8 cellular contexts compared by ENCODE assay signal in the genomic region with DNA sequence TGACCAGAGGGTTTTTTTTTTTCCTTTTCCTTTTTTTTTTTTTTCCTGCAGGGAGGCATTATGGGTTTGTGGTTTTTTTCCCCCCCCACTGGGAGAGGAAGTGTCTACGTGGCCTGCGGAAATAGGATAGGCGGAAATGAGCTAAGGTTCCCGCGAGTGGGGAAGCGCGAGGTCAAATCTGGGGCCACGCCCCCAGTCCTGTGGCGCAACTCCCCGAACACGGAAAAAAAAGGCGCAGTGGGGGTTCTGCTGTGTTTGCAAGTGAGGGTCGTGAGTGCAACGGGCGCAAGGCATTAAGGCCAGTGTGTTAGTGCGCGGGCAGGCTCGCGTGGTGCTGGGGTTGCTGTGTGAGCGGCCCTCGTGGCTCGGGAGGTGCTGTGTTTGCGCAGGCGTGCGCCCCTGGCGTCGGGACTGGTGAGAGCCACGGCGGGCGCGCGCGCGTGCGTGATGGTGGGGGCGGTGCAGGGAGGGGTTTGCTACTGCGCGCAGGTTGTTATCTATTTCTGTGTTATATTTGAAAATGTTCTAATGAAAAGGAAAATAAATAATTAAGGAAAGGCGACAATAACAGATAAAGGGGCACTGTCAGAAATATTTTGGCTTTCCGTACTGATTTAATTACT. TPM values are rescaled to one million over a fixed set of nuclear protein-coding genes. Genes with fewer than 3 reads are reported as not detected.
DNase-seq lines count a peak whose midpoint lies in the region; ATAC-seq and TF ChIP-seq lines count a peak whose summit lies in the region.

No MANE protein-coding gene starts in this region.

- TSS peak; percentile 54 for BruUV-seq in PC-9 (replicated peaks; lab: Mats Ljungman, UMichigan)

- H3K9me3 ChIP-seq in PC-9 (ENCODE audit: insufficient read depth, low read depth), result no peaks in the 10 kb centered on the region
- no peaks in the 10 kb centered on the region for H3K9me3 ChIP-seq in gastroesophageal sphincter
- H3K9me3 ChIP-seq in neuronal stem cell (replicated peaks in 1 of 2; ENCODE audit: control insufficient read depth in 2 of 2, insufficient read depth in 1 of 2, low read depth in 1 of 2, low read length in 2 of 2), result no peaks in the 10 kb centered on the region
- H3K9me3 ChIP-seq in subcutaneous abdominal adipose tissue (ENCODE audit: control insufficient read depth in 5 of 5, low read length in 5 of 5), result no peaks in the 10 kb centered on the region

- no peaks in the 10 kb centered on the region for H3K79me1 ChIP-seq in neuronal stem cell (ENCODE audit: low read depth, low read length)

- no peak overlapping the region for H3K27ac Mint-ChIP-seq in activated T-helper 17 cell treated with anti-CD3 and anti-CD28 coated beads, Interleukin-2, amount 50 U/mL, for 72 hours

- no peak overlapping the region for H4K91ac ChIP-seq in neuronal stem cell (ENCODE audit: low read depth, low read length, poor library complexity)

- peak overlapping the region; percentile 77 for H3K4me2 ChIP-seq in PC-9
- H3K4me2 ChIP-seq in neuronal stem cell (ENCODE audit: insufficient read depth, low read length, poor library complexity, severe bottlenecking), result peak overlapping the region; percentile 66

- CTCF ChIA-PET in PC-9 (lab: Charles Lee), result interaction anchor here (0.7 to 1.0 kb wide), 2 partner anchors 20 to 58 kb away, joined by 4 to 11 read pairs; no protein-coding TSS in a partner anchor

- TF ChIP-seq CTCF in PC-9 (conservative IDR thresholded peaks at IDR 0.05) (peak; percentile 52), gastroesophageal sphincter (IDR thresholded peaks at IDR 0.05) (peak in 3 of 4 experiments; percentile 37 to 66 (median 61))

- peak; percentile 56 for ATAC-seq in GM21526 (IDR thresholded peaks at IDR 0.05; ENCODE audit: low FRiP score, unreplicated experiment)
- ATAC-seq in activated T-helper 17 cell treated with anti-CD3 and anti-CD28 coated beads, Interleukin-2, amount 50 U/mL, for 72 hours (replicated peaks), result peak; percentile 71
- ATAC-seq in gastroesophageal sphincter, result peak; percentile 85

- peaks cover 31% of the 10 kb centered on the region for H3K36me3 Mint-ChIP-seq in activated T-helper 17 cell treated with anti-CD3 and anti-CD28 coated beads, Interleukin-2, amount 50 U/mL, for 72 hours (ENCODE audit: low read depth)

- H3K27me3 Mint-ChIP-seq in activated T-helper 17 cell treated with anti-CD3 and anti-CD28 coated beads, Interleukin-2, amount 50 U/mL, for 72 hours, result no peaks in the 10 kb centered on the region

- H3K27me3 ChIP-seq in PC-9 (ENCODE audit: insufficient read depth, low read depth), result no peaks in the 10 kb centered on the region
- H3K27me3 ChIP-seq in gastroesophageal sphincter, result no peaks in the 10 kb centered on the region
- no peaks in the 10 kb centered on the region for H3K27me3 ChIP-seq in neuronal stem cell (ENCODE audit: control insufficient read depth in 3 of 3, insufficient read depth in 3 of 3, low read depth in 1 of 3, low read length in 3 of 3)
- peaks cover 0 to 5% (median 0%) of the 10 kb centered on the region in 5 donors for H3K27me3 ChIP-seq in subcutaneous abdominal adipose tissue (ENCODE audit: control insufficient read depth in 5 of 5, insufficient read depth in 4 of 5, low read length in 5 of 5)

- H3K4me1 ChIP-seq in PC-9 (replicated peaks; ENCODE audit: insufficient read depth), result peaks cover 21% of the 10 kb centered on the region
- H3K4me1 ChIP-seq in gastroesophageal sphincter, result peaks cover 0 to 40% (median 0%) of the 10 kb centered on the region in 3 donors
- H3K4me1 ChIP-seq in neuronal stem cell (ENCODE audit: control insufficient read depth in 2 of 2, insufficient read depth in 1 of 2, low read depth in 1 of 2, low read length in 2 of 2), result no peaks in the 10 kb centered on the region
- peaks cover 5 to 7% (median 6%) of the 10 kb centered on the region in 5 donors for H3K4me1 ChIP-seq in subcutaneous abdominal adipose tissue (ENCODE audit: control insufficient read depth in 5 of 5, insufficient read depth in 5 of 5, low read length in 5 of 5)

- intact Hi-C loops in PC-9 (cut with micrococcal nuclease; ENCODE audit: unreplicated experiment), result loop anchor here (2.0 to 5.0 kb wide), 5 partner anchors 30 to 154 kb away; partner anchors contain the start of gene TCEAL4

- peak overlapping the region; percentile 96 for H3K27ac ChIP-seq in PC-9
- peak overlapping the region; percentile 92 to 100 (median 96) for H3K27ac ChIP-seq in gastroesophageal sphincter
- peak overlapping the region; percentile 90 for H3K27ac ChIP-seq in neuronal stem cell (replicated peaks; ENCODE audit: low read length)
- H3K27ac ChIP-seq in subcutaneous abdominal adipose tissue (ENCODE audit: low read depth, low read length), result peak overlapping the region; percentile 97

- no peak overlapping the region for H2BK15ac ChIP-seq in neuronal stem cell (ENCODE audit: low read length)

- no peak overlapping the region for H3K23ac ChIP-seq in neuronal stem cell (ENCODE audit: low read depth, low read length, poor library complexity)

- no peak overlapping the region for H2BK120ac ChIP-seq in neuronal stem cell (ENCODE audit: low read depth, low read length)

- no peak overlapping the region for H4K8ac ChIP-seq in neuronal stem cell (ENCODE audit: low read depth, low read length)

- no peaks in the 10 kb centered on the region for H3K9me2 ChIP-seq in PC-9 (ENCODE audit: insufficient read depth)

- peaks cover 16% of the 10 kb centered on the region; the same call in 1 of the 2 replicates for H4K20me1 ChIP-seq in PC-9 (ENCODE audit: insufficient read depth)

- 0 to 21% methylated on average over 3 to 21 of the region's 40 CpGs for WGBS in gastroesophageal sphincter (ENCODE audit: low coverage in 1 of 2), 2 donors
- no CpG with 5 or more reads among the region's 40 CpGs for WGBS in neuronal stem cell (ENCODE audit: extremely low coverage in 2 of 2, insufficient read length in 2 of 2, insufficient replicate concordance in 1 of 2), 2 donors

- no peak overlapping the region for H3K4ac ChIP-seq in neuronal stem cell (ENCODE audit: low read length)

- H3K18ac ChIP-seq in neuronal stem cell (ENCODE audit: low read length), result peak overlapping the region; percentile 89

- no peak for TF ChIP-seq EP300 in gastroesophageal sphincter (IDR thresholded peaks at IDR 0.05)

- peak overlapping the region; percentile 84 for H3K9ac ChIP-seq in neuronal stem cell (ENCODE audit: low read depth, low read length, poor library complexity)
- H3K9ac ChIP-seq in subcutaneous abdominal adipose tissue (ENCODE audit: low read length in 5 of 5), result peak overlapping the region; percentile 72 to 96 (median 78)

- no peak overlapping the region for H3K4me3 Mint-ChIP-seq in activated T-helper 17 cell treated with anti-CD3 and anti-CD28 coated beads, Interleukin-2, amount 50 U/mL, for 72 hours

- POLR2A ChIA-PET in PC-9 (lab: Charles Lee; ENCODE audit: unreplicated experiment), result interaction anchor here (0.6 to 1.3 kb wide), 6 partner anchors 22 to 331 kb away, joined by 3 to 15 read pairs (median 4); no protein-coding TSS in a partner anchor

- peaks cover 45% of the 10 kb centered on the region for H3K79me2 ChIP-seq in PC-9 (ENCODE audit: low read depth)

- no peak overlapping the region for H2BK12ac ChIP-seq in neuronal stem cell (ENCODE audit: low read length)

- H3K36me3 ChIP-seq in PC-9 (ENCODE audit: low read depth) (peaks cover 26% of the 10 kb centered on the region), gastroesophageal sphincter (peaks cover 0 to 25% of the 10 kb centered on the region in 2 donors), neuronal stem cell (replicated peaks in 1 of 2; ENCODE audit: control insufficient read depth in 2 of 2, insufficient read depth in 2 of 2, low read length in 2 of 2) (peaks cover 4 to 30% of the 10 kb centered on the region in 2 donors), subcutaneous abdominal adipose tissue (ENCODE audit: control insufficient read depth in 5 of 5, insufficient read depth in 5 of 5, low read length in 5 of 5) (peaks cover 0 to 12% (median 6%) of the 10 kb centered on the region in 5 donors)

- peak overlapping the region; percentile 85 for H2AFZ ChIP-seq in PC-9
- H2AFZ ChIP-seq in neuronal stem cell (ENCODE audit: low read length), result peak overlapping the region; percentile 89

- peaks cover 46% of the 10 kb centered on the region for H3F3A ChIP-seq in PC-9 (ENCODE audit: insufficient read depth, low read depth)

- TF ChIP-seq POLR2A in gastroesophageal sphincter (IDR thresholded peaks at IDR 0.05), result peak; percentile 27 to 40

- H3K4me1 Mint-ChIP-seq in activated T-helper 17 cell treated with anti-CD3 and anti-CD28 coated beads, Interleukin-2, amount 50 U/mL, for 72 hours, result no peaks in the 10 kb centered on the region

- no peaks in the 10 kb centered on the region for H3K9me3 Mint-ChIP-seq in activated T-helper 17 cell treated with anti-CD3 and anti-CD28 coated beads, Interleukin-2, amount 50 U/mL, for 72 hours

- DNase-seq in DMS53 (lab: John Stamatoyannopoulos, UW), result peak; percentile 93
- DNase-seq in HuH-7 (ENCODE audit: low spot score), result peak; percentile 33
- DNase-seq in PC-9, result peak in 1 of 2 experiments; percentile 83
- DNase-seq in neuronal stem cell (ENCODE audit: low spot score), result peak; percentile 62

- no peak overlapping the region for H3K14ac ChIP-seq in neuronal stem cell (ENCODE audit: low read length)

- H3K4me3 ChIP-seq in PC-9, result peak overlapping the region; percentile 70
- H3K4me3 ChIP-seq in gastroesophageal sphincter, result peak overlapping the region; percentile 63 to 98
- H3K4me3 ChIP-seq in neuronal stem cell (ENCODE audit: low read length in 2 of 2), result peak overlapping the region; percentile 80 to 89
- peak overlapping the region; percentile 73 to 87 (median 76) for H3K4me3 ChIP-seq in subcutaneous abdominal adipose tissue (ENCODE audit: low read depth in 1 of 5, low read length in 5 of 5)

- H2BK5ac ChIP-seq in neuronal stem cell (ENCODE audit: low read length), result no peak overlapping the region

- H2AK5ac ChIP-seq in neuronal stem cell (ENCODE audit: low read depth, low read length), result no peak overlapping the region

RNA-seq across cellular contexts. Expression of gene MORF4L2, which starts 0.7 kb away (rescaled TPM):
- 385 and 417 TPM in 2 replicates for total RNA-seq in PC-9 (2021)
- total RNA-seq in activated T-helper 17 cell treated with anti-CD3 and anti-CD28 coated beads, Interleukin-2, amount 50 U/mL, for 72 hours, result 100 to 1,000 TPM; 181 to 247 TPM
- 100 to 1,000 TPM; 338 to 631 (median 467) TPM for total RNA-seq in gastroesophageal sphincter
- polyA plus RNA-seq in neuronal stem cell (2013, experiment 1 of 2), result 399 TPM
- 411 TPM for polyA plus RNA-seq in neuronal stem cell (2013, experiment 2 of 2)

RNA-seq across cellular contexts. Expression of gene TMEM31, which starts 23.5 kb away (rescaled TPM):
- total RNA-seq in PC-9 (2021) (not detected in 2 replicates), gastroesophageal sphincter (not detected)
- not detected for total RNA-seq in activated T-helper 17 cell treated with anti-CD3 and anti-CD28 coated beads, Interleukin-2, amount 50 U/mL, for 72 hours
- polyA plus RNA-seq in neuronal stem cell (2013, experiment 1 of 2), result 4.5 TPM
- 4.0 TPM for polyA plus RNA-seq in neuronal stem cell (2013, experiment 2 of 2)

RNA-seq across cellular contexts. Expression of gene TCEAL1, which starts 58.4 kb away (rescaled TPM):
- total RNA-seq in PC-9 (2021), result 25.2 and 26.8 TPM in 2 replicates
- 1 to 10 TPM; 6.0 to 9.3 TPM for total RNA-seq in activated T-helper 17 cell treated with anti-CD3 and anti-CD28 coated beads, Interleukin-2, amount 50 U/mL, for 72 hours
- total RNA-seq in gastroesophageal sphincter, result 100 to 1,000 TPM; 177 to 424 (median 237) TPM
- 12.9 TPM for polyA plus RNA-seq in neuronal stem cell (2013, experiment 1 of 2)
- 13.6 TPM for polyA plus RNA-seq in neuronal stem cell (2013, experiment 2 of 2)
